In genomic region chr19:18430417-18431144, GRCh38 we compare ENCODE assay signal across 17 cellular contexts. TPM values are rescaled to one million over a fixed set of nuclear protein-coding genes. Genes with fewer than 3 reads are reported as not detected.
DNase-seq lines count a peak whose midpoint lies in the region; ATAC-seq and TF ChIP-seq lines count a peak whose summit lies in the region.
"Had no signal": no experiment of that assay in that cellular context is flagged by ENCODE, and none has a peak within 500 bp of the region (broad histone marks: within the 10 kb centered on the region; RNA-seq: fewer than 3 reads in every experiment).

No MANE protein-coding gene starts in this region.

- H3K36me3 Mint-ChIP-seq in T-helper 17 cell (ENCODE audit: low read depth), result no peaks in the 10 kb centered on the region

- no peak for ATAC-seq in right cardiac atrium
- no peak for ATAC-seq in left cardiac atrium
- no peak for ATAC-seq in T-helper 17 cell
- no peak for ATAC-seq in GM18858 (IDR thresholded peaks at IDR 0.05; ENCODE audit: unreplicated experiment)
- no peak for ATAC-seq in SK-N-SH treated with all-trans-retinoic acid at 6 μM for 48 hours
- no peak for ATAC-seq in HG02870 (IDR thresholded peaks at IDR 0.05; ENCODE audit: unreplicated experiment)
- ATAC-seq: lower lobe of right lung had no signal

- no peaks in the 10 kb centered on the region for H3K27me3 ChIP-seq in right cardiac atrium (ENCODE audit: control insufficient read depth, insufficient read depth)

- H3K4me3 ChIP-seq in right cardiac atrium (ENCODE audit: low read length), result no peak overlapping the region
- H3K4me3 ChIP-seq: lower lobe of right lung had no signal

- H3K9me3 ChIP-seq in right cardiac atrium (ENCODE audit: control insufficient read depth, low read length), result no peaks in the 10 kb centered on the region
- H3K9me3 ChIP-seq in T-helper 17 cell (ENCODE audit: control insufficient read depth, low read length, poor library complexity, severe bottlenecking), result no peaks in the 10 kb centered on the region
- H3K9me3 ChIP-seq: lower lobe of right lung had no signal

- no peak overlapping the region for H3K27ac ChIP-seq in right cardiac atrium (ENCODE audit: low read length)

- H3K27me3 Mint-ChIP-seq in T-helper 17 cell, result no peaks in the 10 kb centered on the region

- DNase-seq in right cardiac atrium, result peak in 2 of 3 donors; percentile 70 to 76
- no peak for DNase-seq in left cardiac atrium
- no peak for DNase-seq in T-helper 17 cell
- DNase-seq in islet precursor cell, result peak; percentile 55
- DNase-seq in NCI-H1048 (lab: John Stamatoyannopoulos, UW), result no peak
- DNase-seq: activated effector memory CD4-positive, alpha-beta T cell treated with anti-CD3 and anti-CD28 coated beads, Interleukin-2, amount 50 U/mL, for 16 hours; DMS79 treated with DMSO at 0.1 percent for 48 hours; effector CD4-positive, alpha-beta T cell; lower lobe of right lung; NCI-H2107; NCI-H774; small intestine had no signal

- peaks cover 11% of the 10 kb centered on the region for H3K4me1 ChIP-seq in right cardiac atrium (ENCODE audit: control insufficient read depth, insufficient read depth, low read length)

- intact Hi-C loops in right cardiac atrium (cut with DNase I) (no loop called here), left cardiac atrium (cut with DNase I) (no loop called here)

- peak overlapping the region; percentile 50 for H3K4me3 Mint-ChIP-seq in T-helper 17 cell

- 86% methylated on average over 21 of the region's 21 CpGs for WGBS in right cardiac atrium

- peak overlapping the region; percentile 29 for H3K27ac Mint-ChIP-seq in T-helper 17 cell

- peaks cover 24% of the 10 kb centered on the region for H3K4me1 Mint-ChIP-seq in T-helper 17 cell

TF ChIP-seq in SK-N-SH treated with all-trans-retinoic acid at 6 μM for 48 hours, 23 proteins besides CTCF, POLR2A, EP300 and RAD21:
- TF ChIP-seq ZNF8 (CRISPR knock-in tag; IDR thresholded peaks at IDR 0.05) (no peak), PPARA (CRISPR knock-in tag; IDR thresholded peaks at IDR 0.05; ENCODE audit: borderline replicate concordance) (no peak), TOX (CRISPR knock-in tag; IDR thresholded peaks at IDR 0.05; ENCODE audit: borderline replicate concordance) (no peak), ISL1 (CRISPR knock-in tag; IDR thresholded peaks at IDR 0.05) (no peak), ESRRG (CRISPR knock-in tag; IDR thresholded peaks at IDR 0.05) (no peak), ZFP30 (CRISPR knock-in tag; IDR thresholded peaks at IDR 0.05) (no peak), GLIS3 (CRISPR knock-in tag; IDR thresholded peaks at IDR 0.05) (no peak), CSDC2 (CRISPR knock-in tag; IDR thresholded peaks at IDR 0.05) (no peak), SNAI2 (CRISPR knock-in tag; IDR thresholded peaks at IDR 0.05) (no peak), ZC3H10 (CRISPR knock-in tag; IDR thresholded peaks at IDR 0.05) (no peak), POU6F1 (CRISPR knock-in tag; IDR thresholded peaks at IDR 0.05; ENCODE audit: borderline replicate concordance, low read depth) (no peak), RARB (CRISPR knock-in tag; IDR thresholded peaks at IDR 0.05) (no peak), ZNF70 (CRISPR knock-in tag; IDR thresholded peaks at IDR 0.05) (no peak), ZFP3 (CRISPR knock-in tag; IDR thresholded peaks at IDR 0.05) (no peak), BACH2 (CRISPR knock-in tag; IDR thresholded peaks at IDR 0.05; ENCODE audit: borderline replicate concordance) (no peak), ARNTL (CRISPR knock-in tag; IDR thresholded peaks at IDR 0.05; ENCODE audit: borderline replicate concordance, low read depth) (no peak)
- TF ChIP-seq, protein P1, sequence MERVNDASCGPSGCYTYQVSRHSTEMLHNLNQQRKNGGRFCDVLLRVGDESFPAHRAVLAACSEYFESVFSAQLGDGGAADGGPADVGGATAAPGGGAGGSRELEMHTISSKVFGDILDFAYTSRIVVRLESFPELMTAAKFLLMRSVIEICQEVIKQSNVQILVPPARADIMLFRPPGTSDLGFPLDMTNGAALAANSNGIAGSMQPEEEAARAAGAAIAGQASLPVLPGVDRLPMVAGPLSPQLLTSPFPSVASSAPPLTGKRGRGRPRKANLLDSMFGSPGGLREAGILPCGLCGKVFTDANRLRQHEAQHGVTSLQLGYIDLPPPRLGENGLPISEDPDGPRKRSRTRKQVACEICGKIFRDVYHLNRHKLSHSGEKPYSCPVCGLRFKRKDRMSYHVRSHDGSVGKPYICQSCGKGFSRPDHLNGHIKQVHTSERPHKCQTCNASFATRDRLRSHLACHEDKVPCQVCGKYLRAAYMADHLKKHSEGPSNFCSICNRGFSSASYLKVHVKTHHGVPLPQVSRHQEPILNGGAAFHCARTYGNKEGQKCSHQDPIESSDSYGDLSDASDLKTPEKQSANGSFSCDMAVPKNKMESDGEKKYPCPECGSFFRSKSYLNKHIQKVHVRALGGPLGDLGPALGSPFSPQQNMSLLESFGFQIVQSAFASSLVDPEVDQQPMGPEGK (CRISPR knock-in tag; IDR thresholded peaks at IDR 0.05; ENCODE audit: borderline replicate concordance), result no peak
- TF ChIP-seq, protein P2, sequence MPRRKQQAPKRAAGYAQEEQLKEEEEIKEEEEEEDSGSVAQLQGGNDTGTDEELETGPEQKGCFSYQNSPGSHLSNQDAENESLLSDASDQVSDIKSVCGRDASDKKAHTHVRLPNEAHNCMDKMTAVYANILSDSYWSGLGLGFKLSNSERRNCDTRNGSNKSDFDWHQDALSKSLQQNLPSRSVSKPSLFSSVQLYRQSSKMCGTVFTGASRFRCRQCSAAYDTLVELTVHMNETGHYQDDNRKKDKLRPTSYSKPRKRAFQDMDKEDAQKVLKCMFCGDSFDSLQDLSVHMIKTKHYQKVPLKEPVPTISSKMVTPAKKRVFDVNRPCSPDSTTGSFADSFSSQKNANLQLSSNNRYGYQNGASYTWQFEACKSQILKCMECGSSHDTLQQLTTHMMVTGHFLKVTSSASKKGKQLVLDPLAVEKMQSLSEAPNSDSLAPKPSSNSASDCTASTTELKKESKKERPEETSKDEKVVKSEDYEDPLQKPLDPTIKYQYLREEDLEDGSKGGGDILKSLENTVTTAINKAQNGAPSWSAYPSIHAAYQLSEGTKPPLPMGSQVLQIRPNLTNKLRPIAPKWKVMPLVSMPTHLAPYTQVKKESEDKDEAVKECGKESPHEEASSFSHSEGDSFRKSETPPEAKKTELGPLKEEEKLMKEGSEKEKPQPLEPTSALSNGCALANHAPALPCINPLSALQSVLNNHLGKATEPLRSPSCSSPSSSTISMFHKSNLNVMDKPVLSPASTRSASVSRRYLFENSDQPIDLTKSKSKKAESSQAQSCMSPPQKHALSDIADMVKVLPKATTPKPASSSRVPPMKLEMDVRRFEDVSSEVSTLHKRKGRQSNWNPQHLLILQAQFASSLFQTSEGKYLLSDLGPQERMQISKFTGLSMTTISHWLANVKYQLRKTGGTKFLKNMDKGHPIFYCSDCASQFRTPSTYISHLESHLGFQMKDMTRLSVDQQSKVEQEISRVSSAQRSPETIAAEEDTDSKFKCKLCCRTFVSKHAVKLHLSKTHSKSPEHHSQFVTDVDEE (CRISPR knock-in tag; IDR thresholded peaks at IDR 0.05), result no peak
TF ChIP-seq in SK-N-SH treated with all-trans-retinoic acid at 6 μM for 48 hours: peak in this region for 0.

RNA-seq across cellular contexts. Expression of gene ISYNA1, which starts 7.4 kb away (rescaled TPM):
- total RNA-seq in right cardiac atrium (10 to 100 TPM; 36.9 to 55.4 (median 45.3) TPM), left cardiac atrium (10 to 100 TPM; 29.2 to 44.6 TPM), T-helper 17 cell (10 to 100 TPM; 37.6 to 39.6 TPM)
- polyA plus RNA-seq in right cardiac atrium, result 50.7 TPM

RNA-seq across cellular contexts. Expression of gene SSBP4, which starts 11.4 kb away (rescaled TPM):
- total RNA-seq in right cardiac atrium (10 to 100 TPM; 32.7 to 40.0 (median 37.8) TPM), left cardiac atrium (10 to 100 TPM; 37.4 to 49.3 TPM), T-helper 17 cell (100 to 1,000 TPM; 112 to 113 TPM)
- polyA plus RNA-seq in right cardiac atrium, result 36.2 TPM

RNA-seq across cellular contexts. Expression of gene LRRC25, which starts 33.2 kb away (rescaled TPM):
- 1 to 10 TPM; 3.1 to 4.3 (median 3.7) TPM for total RNA-seq in right cardiac atrium
- 1.5 TPM for polyA plus RNA-seq in right cardiac atrium
- 1 to 10 TPM; 4.9 to 8.7 TPM for total RNA-seq in left cardiac atrium
- total RNA-seq in T-helper 17 cell, result 1 to 10 TPM in 1 of 2 donors, under 1 TPM in 1; 0.63 to 3.2 TPM
- total RNA-seq: M059J; T-helper 1 cell treated with Interleukin-12 subunit alpha and Interleukin-12 subunit beta and Interleukin-4 antibody, amounts not matched to agents 30 ng/mL and 1 ng/mL, for 36 hours had no signal

RNA-seq across cellular contexts. Expression of gene GDF15, which starts 44.6 kb away (rescaled TPM):
- under 1 TPM in 3 of 4 donors, not detected in 1; 0.50 to 0.60 (median 0.53) TPM for total RNA-seq in right cardiac atrium
- 0.25 TPM for polyA plus RNA-seq in right cardiac atrium
- 1 to 10 TPM in 1 of 2 donors, under 1 TPM in 1; 0.50 to 1.5 TPM for total RNA-seq in left cardiac atrium
- under 1 TPM; 0.29 to 0.85 TPM for total RNA-seq in T-helper 17 cell

Comparison
In these comparisons a context has a peak if more than half of its experiments do, and no peak if none do; other contexts are left out.
1. DNase-seq: peak in right cardiac atrium (2 of 3) and islet precursor cell (single experiment); none in left cardiac atrium (single experiment), T-helper 17 cell (0 of 3) and NCI-H1048 (single experiment).